In the genomic region with DNA sequence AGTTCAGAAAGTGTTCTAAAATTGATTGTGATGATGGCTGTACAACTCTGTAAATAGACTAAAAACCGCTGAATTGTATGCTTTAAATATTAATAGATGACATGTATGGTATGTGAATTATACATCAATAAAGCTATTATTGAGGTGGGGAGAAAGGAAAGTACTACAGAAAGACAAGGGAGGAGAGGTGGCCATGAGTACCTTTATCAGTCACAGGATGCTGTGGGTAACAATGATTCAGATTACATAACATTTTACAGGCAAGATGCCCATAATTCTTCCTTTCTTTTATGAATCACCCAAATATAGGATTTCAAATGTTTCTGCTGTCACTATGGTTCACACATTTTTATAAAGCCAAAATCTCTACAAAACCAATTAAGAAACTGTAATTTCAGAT, we compare ENCODE assay signal across 5 cellular contexts. TPM values are rescaled to one million over a fixed set of nuclear protein-coding genes. Genes with fewer than 3 reads are reported as not detected.
"Had no signal": no experiment of that assay in that cellular context is flagged by ENCODE, and none has a peak within 500 bp of the region (broad histone marks: within the 10 kb centered on the region; RNA-seq: fewer than 3 reads in every experiment).

No MANE protein-coding gene starts in this region.

RNA-seq across cellular contexts. Expression of gene TBC1D3, which starts 28.5 kb away (rescaled TPM):
- total RNA-seq: GM23338, H1, H9, HT-29, IMR-90 had no signal
